In genomic region chr5:33848554-33848953, GRCh38 we compare ENCODE assay signal across 1 cellular context.
A peak's percentile ranks its signal among the peaks of the same experiment; 100 is the strongest.
TF ChIP-seq lines count a peak whose summit lies in the region.

No MANE protein-coding gene starts in this region.

TF ChIP-seq in GM12878, 131 proteins besides CTCF, POLR2A, EP300 and RAD21 (continued from another document and continues in another):
- TF ChIP-seq MLLT1 (IDR thresholded peaks at IDR 0.05) (no peak), NR2C1 (IDR thresholded peaks at IDR 0.05) (no peak), NFIC (IDR thresholded peaks at IDR 0.05; ENCODE audit: low read depth, low read length) (peak; percentile 66), SMAD1 (IDR thresholded peaks at IDR 0.05; ENCODE audit: low read depth, partially characterized antibody) (no peak), ZNF217 (IDR thresholded peaks at IDR 0.05) (peak; percentile 76; the same call in 1 of the 2 replicates), HDGF (IDR thresholded peaks at IDR 0.05) (no peak), SP1 (IDR thresholded peaks at IDR 0.05; ENCODE audit: low read depth, low read length) (no peak), FOS (IDR thresholded peaks at IDR 0.05; ENCODE audit: borderline replicate concordance, extremely low read depth, insufficient read length) (no peak), SMC3 (IDR thresholded peaks at IDR 0.05; ENCODE audit: borderline replicate concordance, low read length) (no peak), EED (IDR thresholded peaks at IDR 0.05; ENCODE audit: low read depth) (no peak; the same call in 1 of the 2 replicates), DPF2 (IDR thresholded peaks at IDR 0.05) (0 out of 2 replicates have a peak, but pooled peaks have one; percentile 37), JUNB (IDR thresholded peaks at IDR 0.05) (no peak), ZSCAN29 (IDR thresholded peaks at IDR 0.05) (no peak), NBN (IDR thresholded peaks at IDR 0.05) (no peak), TBL1XR1 (IDR thresholded peaks at IDR 0.05; ENCODE audit: low read depth, low read length) (peak; percentile 65; the same call in 1 of the 2 replicates), HCFC1 (IDR thresholded peaks at IDR 0.05; ENCODE audit: low read length) (no peak), ZNF24 (IDR thresholded peaks at IDR 0.05) (peak; percentile 20; the same call in 1 of the 2 replicates), IKZF1 (conservative IDR thresholded peaks at IDR 0.05) (peak; percentile 62; the same call in 1 of the 2 replicates), YY1 (IDR thresholded peaks at IDR 0.05; ENCODE audit: low read depth, low read length) (no peak), MTA2 (IDR thresholded peaks at IDR 0.05; ENCODE audit: low read depth) (peak; percentile 56; the same call in 1 of the 2 replicates), BHLHE40 (IDR thresholded peaks at IDR 0.05; ENCODE audit: borderline replicate concordance in 1 of 2, low read depth in 2 of 2, low read length in 1 of 2) (peak; percentile 21 to 58; a peak in 2 of 4 replicates), IKZF2 (IDR thresholded peaks at IDR 0.05) (peak; percentile 64 to 69; a peak in 2 of 4 replicates), NR2C2 (IDR thresholded peaks at IDR 0.05; ENCODE audit: borderline replicate concordance, control insufficient read depth, insufficient read length, low read depth) (no peak), E2F4 (IDR thresholded peaks at IDR 0.05; ENCODE audit: low read depth, low read length) (no peak), MEF2A (IDR thresholded peaks at IDR 0.05; ENCODE audit: insufficient read depth, low read depth, low read length) (peak; percentile 95), SUPT20H (IDR thresholded peaks at IDR 0.05; ENCODE audit: borderline replicate concordance, control insufficient read depth, low read depth, low read length) (no peak), SUZ12 (IDR thresholded peaks at IDR 0.05; ENCODE audit: unreplicated experiment) (no peak), HDAC2 (IDR thresholded peaks at IDR 0.05) (no peak), SPI1 (IDR thresholded peaks at IDR 0.05; ENCODE audit: borderline replicate concordance, insufficient read depth, low read depth, low read length) (peak; percentile 95), RUNX3 (IDR thresholded peaks at IDR 0.05; ENCODE audit: low read length) (peak; percentile 52), BCL11A (IDR thresholded peaks at IDR 0.05; ENCODE audit: low read depth, low read length) (peak; percentile 44; the same call in 1 of the 2 replicates), ATF7 (IDR thresholded peaks at IDR 0.05; ENCODE audit: low read depth) (peak; percentile 27; the same call in 1 of the 2 replicates), PAX5 (IDR thresholded peaks at IDR 0.05; ENCODE audit: borderline replicate concordance, low read depth, low read length) (peak; percentile 20; the same call in 1 of the 2 replicates), FOXM1 (IDR thresholded peaks at IDR 0.05; ENCODE audit: low read depth, low read length) (peak; percentile 78), CBX5 (IDR thresholded peaks at IDR 0.05; ENCODE audit: low read depth) (peak; percentile 66; the same call in 1 of the 2 replicates), JUND (IDR thresholded peaks at IDR 0.05; ENCODE audit: low read depth, low read length) (no peak), BMI1 (IDR thresholded peaks at IDR 0.05; ENCODE audit: borderline replicate concordance) (no peak), CREM (IDR thresholded peaks at IDR 0.05; ENCODE audit: low read depth) (peak; percentile 54; the same call in 1 of the 2 replicates), RCOR1 (conservative IDR thresholded peaks at IDR 0.05; ENCODE audit: low read depth, low read length) (no peak), MTA3 (IDR thresholded peaks at IDR 0.05; ENCODE audit: borderline replicate concordance, low read length) (peak; percentile 68; the same call in 1 of the 2 replicates), ESRRA (IDR thresholded peaks at IDR 0.05; ENCODE audit: low read length) (no peak), SIX5 (IDR thresholded peaks at IDR 0.05; ENCODE audit: low read depth, low read length, severe bottlenecking) (no peak), BACH1 (IDR thresholded peaks at IDR 0.05; ENCODE audit: borderline replicate concordance) (no peak), WRNIP1 (IDR thresholded peaks at IDR 0.05; ENCODE audit: borderline replicate concordance, low read depth, low read length) (no peak), PKNOX1 (IDR thresholded peaks at IDR 0.05) (peak; percentile 67), MAX (IDR thresholded peaks at IDR 0.05; ENCODE audit: low read depth, low read length) (no peak), SREBF1 (IDR thresholded peaks at IDR 0.05; ENCODE audit: low read length) (no peak), SREBF2 (IDR thresholded peaks at IDR 0.05; ENCODE audit: low read length) (no peak), SMAD5 (IDR thresholded peaks at IDR 0.05; ENCODE audit: low read depth) (no peak), SMARCA5 (IDR thresholded peaks at IDR 0.05) (no peak), MEF2B (IDR thresholded peaks at IDR 0.05; ENCODE audit: partially characterized antibody, poor library complexity, severe bottlenecking) (peak; percentile 85), CHD2 (IDR thresholded peaks at IDR 0.05; ENCODE audit: borderline replicate concordance, low read depth, low read length) (no peak), POU2F2 (IDR thresholded peaks at IDR 0.05; ENCODE audit: borderline replicate concordance, low read depth, low read length) (no peak), PML (IDR thresholded peaks at IDR 0.05; ENCODE audit: low read length) (peak; percentile 63; the same call in 1 of the 2 replicates)
- TF ChIP-seq, protein P1, sequence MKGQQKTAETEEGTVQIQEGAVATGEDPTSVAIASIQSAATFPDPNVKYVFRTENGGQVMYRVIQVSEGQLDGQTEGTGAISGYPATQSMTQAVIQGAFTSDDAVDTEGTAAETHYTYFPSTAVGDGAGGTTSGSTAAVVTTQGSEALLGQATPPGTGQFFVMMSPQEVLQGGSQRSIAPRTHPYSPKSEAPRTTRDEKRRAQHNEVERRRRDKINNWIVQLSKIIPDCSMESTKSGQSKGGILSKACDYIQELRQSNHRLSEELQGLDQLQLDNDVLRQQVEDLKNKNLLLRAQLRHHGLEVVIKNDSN (IDR thresholded peaks at IDR 0.05; ENCODE audit: borderline replicate concordance, extremely low read length, insufficient read depth, low read depth, low read length) = no peak
- TF ChIP-seq, protein P2, sequence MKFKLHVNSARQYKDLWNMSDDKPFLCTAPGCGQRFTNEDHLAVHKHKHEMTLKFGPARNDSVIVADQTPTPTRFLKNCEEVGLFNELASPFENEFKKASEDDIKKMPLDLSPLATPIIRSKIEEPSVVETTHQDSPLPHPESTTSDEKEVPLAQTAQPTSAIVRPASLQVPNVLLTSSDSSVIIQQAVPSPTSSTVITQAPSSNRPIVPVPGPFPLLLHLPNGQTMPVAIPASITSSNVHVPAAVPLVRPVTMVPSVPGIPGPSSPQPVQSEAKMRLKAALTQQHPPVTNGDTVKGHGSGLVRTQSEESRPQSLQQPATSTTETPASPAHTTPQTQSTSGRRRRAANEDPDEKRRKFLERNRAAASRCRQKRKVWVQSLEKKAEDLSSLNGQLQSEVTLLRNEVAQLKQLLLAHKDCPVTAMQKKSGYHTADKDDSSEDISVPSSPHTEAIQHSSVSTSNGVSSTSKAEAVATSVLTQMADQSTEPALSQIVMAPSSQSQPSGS (IDR thresholded peaks at IDR 0.05; ENCODE audit: low read length) = peak; percentile 82; the same call in 1 of the 2 replicates
- TF ChIP-seq, protein P3, sequence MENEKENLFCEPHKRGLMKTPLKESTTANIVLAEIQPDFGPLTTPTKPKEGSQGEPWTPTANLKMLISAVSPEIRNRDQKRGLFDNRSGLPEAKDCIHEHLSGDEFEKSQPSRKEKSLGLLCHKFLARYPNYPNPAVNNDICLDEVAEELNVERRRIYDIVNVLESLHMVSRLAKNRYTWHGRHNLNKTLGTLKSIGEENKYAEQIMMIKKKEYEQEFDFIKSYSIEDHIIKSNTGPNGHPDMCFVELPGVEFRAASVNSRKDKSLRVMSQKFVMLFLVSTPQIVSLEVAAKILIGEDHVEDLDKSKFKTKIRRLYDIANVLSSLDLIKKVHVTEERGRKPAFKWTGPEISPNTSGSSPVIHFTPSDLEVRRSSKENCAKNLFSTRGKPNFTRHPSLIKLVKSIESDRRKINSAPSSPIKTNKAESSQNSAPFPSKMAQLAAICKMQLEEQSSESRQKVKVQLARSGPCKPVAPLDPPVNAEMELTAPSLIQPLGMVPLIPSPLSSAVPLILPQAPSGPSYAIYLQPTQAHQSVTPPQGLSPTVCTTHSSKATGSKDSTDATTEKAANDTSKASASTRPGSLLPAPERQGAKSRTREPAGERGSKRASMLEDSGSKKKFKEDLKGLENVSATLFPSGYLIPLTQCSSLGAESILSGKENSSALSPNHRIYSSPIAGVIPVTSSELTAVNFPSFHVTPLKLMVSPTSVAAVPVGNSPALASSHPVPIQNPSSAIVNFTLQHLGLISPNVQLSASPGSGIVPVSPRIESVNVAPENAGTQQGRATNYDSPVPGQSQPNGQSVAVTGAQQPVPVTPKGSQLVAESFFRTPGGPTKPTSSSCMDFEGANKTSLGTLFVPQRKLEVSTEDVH (IDR thresholded peaks at IDR 0.05; ENCODE audit: low read depth, partially characterized antibody) = no peak
- TF ChIP-seq, protein P4, sequence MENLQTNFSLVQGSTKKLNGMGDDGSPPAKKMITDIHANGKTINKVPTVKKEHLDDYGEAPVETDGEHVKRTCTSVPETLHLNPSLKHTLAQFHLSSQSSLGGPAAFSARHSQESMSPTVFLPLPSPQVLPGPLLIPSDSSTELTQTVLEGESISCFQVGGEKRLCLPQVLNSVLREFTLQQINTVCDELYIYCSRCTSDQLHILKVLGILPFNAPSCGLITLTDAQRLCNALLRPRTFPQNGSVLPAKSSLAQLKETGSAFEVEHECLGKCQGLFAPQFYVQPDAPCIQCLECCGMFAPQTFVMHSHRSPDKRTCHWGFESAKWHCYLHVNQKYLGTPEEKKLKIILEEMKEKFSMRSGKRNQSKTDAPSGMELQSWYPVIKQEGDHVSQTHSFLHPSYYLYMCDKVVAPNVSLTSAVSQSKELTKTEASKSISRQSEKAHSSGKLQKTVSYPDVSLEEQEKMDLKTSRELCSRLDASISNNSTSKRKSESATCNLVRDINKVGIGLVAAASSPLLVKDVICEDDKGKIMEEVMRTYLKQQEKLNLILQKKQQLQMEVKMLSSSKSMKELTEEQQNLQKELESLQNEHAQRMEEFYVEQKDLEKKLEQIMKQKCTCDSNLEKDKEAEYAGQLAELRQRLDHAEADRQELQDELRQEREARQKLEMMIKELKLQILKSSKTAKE (IDR thresholded peaks at IDR 0.05; ENCODE audit: low read depth, poor library complexity, severe bottlenecking) = peak; percentile 98
- TF ChIP-seq, protein P5, sequence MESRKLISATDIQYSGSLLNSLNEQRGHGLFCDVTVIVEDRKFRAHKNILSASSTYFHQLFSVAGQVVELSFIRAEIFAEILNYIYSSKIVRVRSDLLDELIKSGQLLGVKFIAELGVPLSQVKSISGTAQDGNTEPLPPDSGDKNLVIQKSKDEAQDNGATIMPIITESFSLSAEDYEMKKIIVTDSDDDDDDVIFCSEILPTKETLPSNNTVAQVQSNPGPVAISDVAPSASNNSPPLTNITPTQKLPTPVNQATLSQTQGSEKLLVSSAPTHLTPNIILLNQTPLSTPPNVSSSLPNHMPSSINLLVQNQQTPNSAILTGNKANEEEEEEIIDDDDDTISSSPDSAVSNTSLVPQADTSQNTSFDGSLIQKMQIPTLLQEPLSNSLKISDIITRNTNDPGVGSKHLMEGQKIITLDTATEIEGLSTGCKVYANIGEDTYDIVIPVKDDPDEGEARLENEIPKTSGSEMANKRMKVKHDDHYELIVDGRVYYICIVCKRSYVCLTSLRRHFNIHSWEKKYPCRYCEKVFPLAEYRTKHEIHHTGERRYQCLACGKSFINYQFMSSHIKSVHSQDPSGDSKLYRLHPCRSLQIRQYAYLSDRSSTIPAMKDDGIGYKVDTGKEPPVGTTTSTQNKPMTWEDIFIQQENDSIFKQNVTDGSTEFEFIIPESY (IDR thresholded peaks at IDR 0.05) = no peak
- TF ChIP-seq, protein P6, sequence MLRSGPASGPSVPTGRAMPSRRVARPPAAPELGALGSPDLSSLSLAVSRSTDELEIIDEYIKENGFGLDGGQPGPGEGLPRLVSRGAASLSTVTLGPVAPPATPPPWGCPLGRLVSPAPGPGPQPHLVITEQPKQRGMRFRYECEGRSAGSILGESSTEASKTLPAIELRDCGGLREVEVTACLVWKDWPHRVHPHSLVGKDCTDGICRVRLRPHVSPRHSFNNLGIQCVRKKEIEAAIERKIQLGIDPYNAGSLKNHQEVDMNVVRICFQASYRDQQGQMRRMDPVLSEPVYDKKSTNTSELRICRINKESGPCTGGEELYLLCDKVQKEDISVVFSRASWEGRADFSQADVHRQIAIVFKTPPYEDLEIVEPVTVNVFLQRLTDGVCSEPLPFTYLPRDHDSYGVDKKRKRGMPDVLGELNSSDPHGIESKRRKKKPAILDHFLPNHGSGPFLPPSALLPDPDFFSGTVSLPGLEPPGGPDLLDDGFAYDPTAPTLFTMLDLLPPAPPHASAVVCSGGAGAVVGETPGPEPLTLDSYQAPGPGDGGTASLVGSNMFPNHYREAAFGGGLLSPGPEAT (IDR thresholded peaks at IDR 0.05; ENCODE audit: low read depth) = peak; percentile 46; the same call in 1 of the 2 replicates
